In genomic region chr12:6684609-6685008, GRCh38 we compare ENCODE assay signal across 7 cellular contexts. TPM values are rescaled to one million over a fixed set of nuclear protein-coding genes. Genes with fewer than 3 reads are reported as not detected.
DNase-seq lines count a peak whose midpoint lies in the region; ATAC-seq, FAIRE-seq and TF ChIP-seq lines count a peak whose summit lies in the region.

No MANE protein-coding gene starts in this region.

- DNase-seq in ELF-1 (ENCODE audit: low read depth, low spot score) (peak; percentile 13), H1 (ENCODE audit: low read depth in 1 of 2, low spot score in 2 of 2) (peak in 1 of 2 experiments; percentile 54), renal cortical epithelial cell (ENCODE audit: low read depth) (peak; percentile 19), cortex of kidney (lab: John Stamatoyannopoulos, UW) (no peak)
- DNase-seq in T-helper 2 cell treated with Interferon-gamma antibody and Interleukin-4, amounts not matched to agents 5 μg/mL and 100 μg/mL, for 36 hours (ENCODE audit: low spot score), result peak; percentile 32

- no peak overlapping the region for H4K5ac ChIP-seq in H1 (ENCODE audit: insufficient read length, low read depth, low read length)

- no peak overlapping the region for H2AK5ac ChIP-seq in H1 (ENCODE audit: low read depth, low read length)

- WGBS in H1 (ENCODE audit: extremely low coverage in 1 of 2, insufficient coverage in 1 of 2, insufficient read length in 1 of 2, insufficient replicate concordance in 2 of 2, low coverage in 1 of 2, low lambda C conversion rate in 2 of 2, missing lambda C conversion rate in 1 of 2), 2 experiments, result 65% methylated on average over 6 of the region's 6 CpGs; no CpG with 5 or more reads in 1 of the 2 experiments

- no peaks in the 10 kb centered on the region for H3K27me3 Mint-ChIP-seq in T-helper 2 cell treated with Interferon-gamma antibody and Interleukin-4, amounts not matched to agents 5 μg/mL and 100 μg/mL, for 36 hours (ENCODE audit: low read depth)

- no peak for FAIRE-seq in H1 (lab: Jason Lieb, UNC)

- H2BK120ac ChIP-seq in H1 (replicated peaks; ENCODE audit: low read depth, low read length), result no peak overlapping the region

- H3K4me1 ChIP-seq in H1 (replicated peaks in 1 of 4; ENCODE audit: control insufficient read depth in 3 of 4, insufficient read depth in 4 of 4, low read length in 3 of 4), result peaks cover 0 to 9% (median 7%) of the 10 kb centered on the region in 4 experiments; a peak in 6 of 7 replicates

- CTCF ChIA-PET in H1 (lab: Charles Lee; ENCODE audit: partially characterized antibody), result interaction anchor here (0.6 to 9.3 kb wide), 25 partner anchors 8 to 261 kb away, joined by 3 to 125 read pairs (median 4); partner anchors contain the start of genes ACRBP, COPS7A, LPAR5 and NOP2

- no peak overlapping the region for H4K8ac ChIP-seq in H1 (ENCODE audit: extremely low read depth, insufficient read depth, low read length)

- H3K4me2 ChIP-seq in H1 (ENCODE audit: insufficient read depth in 1 of 2, low read depth in 2 of 2, low read length in 2 of 2), result no peak overlapping the region

- H3K36me3 Mint-ChIP-seq in T-helper 2 cell treated with Interferon-gamma antibody and Interleukin-4, amounts not matched to agents 5 μg/mL and 100 μg/mL, for 36 hours (ENCODE audit: low read depth), result peaks cover 46% of the 10 kb centered on the region

- H3K14ac ChIP-seq in H1 (ENCODE audit: insufficient read length), result no peak overlapping the region

- no peak overlapping the region for H2BK15ac ChIP-seq in H1 (ENCODE audit: low read length)

- no peak overlapping the region for H2AFZ ChIP-seq in H1 (ENCODE audit: low read length)

- H3K23ac ChIP-seq in H1 (ENCODE audit: insufficient read length), result no peak overlapping the region

- H3K27ac Mint-ChIP-seq in T-helper 2 cell treated with Interferon-gamma antibody and Interleukin-4, amounts not matched to agents 5 μg/mL and 100 μg/mL, for 36 hours, result no peak overlapping the region

- H3K36me3 ChIP-seq in H1 (ENCODE audit: control insufficient read depth in 2 of 4, insufficient read depth in 4 of 4, low read length in 3 of 4), result peaks cover 0 to 4% (median 2%) of the 10 kb centered on the region in 4 experiments; a peak in 3 of 8 replicates

- TF ChIP-seq POLR2A in H1 (IDR thresholded peaks at IDR 0.05; ENCODE audit: control extremely low read depth in 1 of 2, low read depth in 2 of 2, low read length in 2 of 2), result no peak

- peak; percentile 38 to 63 for TF ChIP-seq RAD21 in H1 (IDR thresholded peaks at IDR 0.05 in 1 of 2, conservative IDR thresholded peaks at IDR 0.05 in 1 of 2; ENCODE audit: low read depth in 2 of 2, low read length in 2 of 2)

- H4K91ac ChIP-seq in H1 (replicated peaks; ENCODE audit: insufficient read length, low read length), result no peak overlapping the region

- H2BK20ac ChIP-seq in H1 (ENCODE audit: low read length), result no peak overlapping the region

- H3K56ac ChIP-seq in H1 (replicated peaks; ENCODE audit: insufficient read length, low read depth, low read length), result no peak overlapping the region

- TF ChIP-seq CTCF in LNCAP (IDR thresholded peaks at IDR 0.05) (peak; percentile 63), H1 (IDR thresholded peaks at IDR 0.05; ENCODE audit: control extremely low read depth in 1 of 3, insufficient read depth in 1 of 3, low read depth in 1 of 3, low read length in 3 of 3) (peak in 2 of 3 experiments; percentile 61 to 74; a peak in 3 of 4 replicates)

- TF ChIP-seq EP300 in H1 (IDR thresholded peaks at IDR 0.05; ENCODE audit: borderline replicate concordance in 1 of 2, low read depth in 2 of 2, low read length in 2 of 2), result no peak

- no peak for ATAC-seq in GM19397 (IDR thresholded peaks at IDR 0.05; ENCODE audit: unreplicated experiment)

- H3K9me3 ChIP-seq in H1 (ENCODE audit: insufficient read depth in 2 of 2, low read depth in 1 of 2, low read length in 1 of 2), result no peaks in the 10 kb centered on the region

- H3K4me3 Mint-ChIP-seq in T-helper 2 cell treated with Interferon-gamma antibody and Interleukin-4, amounts not matched to agents 5 μg/mL and 100 μg/mL, for 36 hours, result peak overlapping the region; percentile 1

- H4K20me1 ChIP-seq in H1 (replicated peaks in 1 of 2; ENCODE audit: control insufficient read depth in 1 of 2, insufficient read depth in 2 of 2, low read length in 2 of 2), result peaks cover 2 to 3% of the 10 kb centered on the region in 2 experiments

- H3K79me1 ChIP-seq in H1 (ENCODE audit: low read depth, low read length), result peaks cover 16% of the 10 kb centered on the region

- POLR2A ChIA-PET in H1 (lab: Charles Lee; ENCODE audit: partially characterized antibody), result interaction anchor here (0.6 to 6.5 kb wide), 7 partner anchors 9 to 306 kb away, joined by 3 to 72 read pairs (median 4); partner anchors contain the start of gene ING4

- H2BK12ac ChIP-seq in H1 (ENCODE audit: low read depth, low read length), result no peak overlapping the region

- no peak overlapping the region for H3K27ac ChIP-seq in H1 (ENCODE audit: low read depth, low read length)

- peaks cover 34% of the 10 kb centered on the region for H3K4me1 Mint-ChIP-seq in T-helper 2 cell treated with Interferon-gamma antibody and Interleukin-4, amounts not matched to agents 5 μg/mL and 100 μg/mL, for 36 hours (ENCODE audit: low read depth)

- H3K9ac ChIP-seq in H1 (replicated peaks in 1 of 4; ENCODE audit: extremely low read depth in 1 of 4, low read depth in 3 of 4, low read length in 3 of 4), result no peak overlapping the region

- no peaks in the 10 kb centered on the region for H3K27me3 ChIP-seq in H1 (replicated peaks in 1 of 4; ENCODE audit: control insufficient read depth in 3 of 4, extremely low read depth in 1 of 4, insufficient read depth in 3 of 4, low read length in 3 of 4)

- no peak overlapping the region for H2BK5ac ChIP-seq in H1 (ENCODE audit: low read depth, low read length)

- no peak overlapping the region for H3K18ac ChIP-seq in H1 (ENCODE audit: extremely low read depth, low read length)

- H3K23me2 ChIP-seq in H1 (ENCODE audit: low read depth, low read length), result peaks cover 8% of the 10 kb centered on the region

- peaks cover 18 to 87% of the 10 kb centered on the region in 2 experiments for H3K79me2 ChIP-seq in H1 (ENCODE audit: control insufficient read depth in 1 of 2, insufficient read depth in 2 of 2, low read length in 2 of 2)

- no peaks in the 10 kb centered on the region for H3K9me3 Mint-ChIP-seq in T-helper 2 cell treated with Interferon-gamma antibody and Interleukin-4, amounts not matched to agents 5 μg/mL and 100 μg/mL, for 36 hours

- no peak overlapping the region for H3K4me3 ChIP-seq in H1 (ENCODE audit: extremely low read depth in 1 of 4, insufficient read depth in 2 of 4, low read depth in 3 of 4, low read length in 4 of 4)

- H3K4ac ChIP-seq in H1 (replicated peaks; ENCODE audit: insufficient read length, low read depth, low read length), result no peak overlapping the region

RNA-seq across cellular contexts. Expression of gene ZNF384, which starts 4.6 kb away (rescaled TPM):
- 59.6 and 60.1 TPM in 2 replicates for total RNA-seq in H1 (2021; fragmentation: NEBNext Ultra II Directional; extraction: Animal tissue kit (Norgen Biotek cat#: 25700))
- 59.0 and 75.1 TPM in 2 replicates for polyA plus RNA-seq in H1 (2011; rRNA removed)
- 66.7 TPM for polyA plus RNA-seq in H1 (2011; cell fraction: cytosol; rRNA removed)
- 138 TPM for polyA plus RNA-seq in H1 (2011; cell fraction: nucleus; rRNA removed)
- 64.4 to 74.8 TPM (median 69.2 TPM) in 4 replicates for polyA plus RNA-seq in H1 (2012, experiment 1 of 2)
- polyA plus RNA-seq in H1 (2012, experiment 2 of 2), result 30.4 TPM
- 47.8 TPM for polyA plus RNA-seq in H1 (2013, experiment 1 of 2)
- polyA plus RNA-seq in H1 (2013, experiment 2 of 2), result 45.3 TPM
- polyA minus RNA-seq in H1 (2011; rRNA and poly(A)+ RNA removed), result 69.0 and 70.2 TPM in 2 replicates
- 39.0 TPM for polyA minus RNA-seq in H1 (2011; cell fraction: cytosol; rRNA and poly(A)+ RNA removed)
- 71.1 TPM for polyA minus RNA-seq in H1 (2011; cell fraction: nucleus; rRNA and poly(A)+ RNA removed)
- 5.6 and 18.4 TPM in 2 replicates for total RNA-seq in renal cortical epithelial cell

RNA-seq across cellular contexts. Expression of gene PIANP, which starts 16.0 kb away (rescaled TPM):
- total RNA-seq in H1 (2021; fragmentation: NEBNext Ultra II Directional; extraction: Animal tissue kit (Norgen Biotek cat#: 25700)), result 9.8 and 15.3 TPM in 2 replicates
- polyA plus RNA-seq in H1 (2011; rRNA removed), result 6.3 and 13.3 TPM in 2 replicates
- polyA plus RNA-seq in H1 (2011; cell fraction: cytosol; rRNA removed), result 4.1 TPM
- 16.6 TPM for polyA plus RNA-seq in H1 (2011; cell fraction: nucleus; rRNA removed)
- polyA plus RNA-seq in H1 (2012, experiment 1 of 2), result 11.4 to 16.2 TPM (median 13.6 TPM) in 4 replicates
- polyA plus RNA-seq in H1 (2012, experiment 2 of 2), result 12.2 TPM
- polyA plus RNA-seq in H1 (2013, experiment 1 of 2), result 13.5 TPM
- 16.5 TPM for polyA plus RNA-seq in H1 (2013, experiment 2 of 2)
- 1.6 and 3.5 TPM in 2 replicates for polyA minus RNA-seq in H1 (2011; rRNA and poly(A)+ RNA removed)
- 6.8 TPM for polyA minus RNA-seq in H1 (2011; cell fraction: cytosol; rRNA and poly(A)+ RNA removed)
- polyA minus RNA-seq in H1 (2011; cell fraction: nucleus; rRNA and poly(A)+ RNA removed), result 4.1 TPM
- 0.15 TPM in 1 of 2 replicates, not detected in the other for total RNA-seq in renal cortical epithelial cell

RNA-seq across cellular contexts. Expression of gene ING4, which starts 21.7 kb away (rescaled TPM):
- total RNA-seq in H1 (2021; fragmentation: NEBNext Ultra II Directional; extraction: Animal tissue kit (Norgen Biotek cat#: 25700)), result 21.7 and 22.9 TPM in 2 replicates
- 28.6 and 29.3 TPM in 2 replicates for polyA plus RNA-seq in H1 (2011; rRNA removed)
- polyA plus RNA-seq in H1 (2011; cell fraction: cytosol; rRNA removed), result 44.8 TPM
- 62.2 TPM for polyA plus RNA-seq in H1 (2011; cell fraction: nucleus; rRNA removed)
- 25.6 to 40.6 TPM (median 29.1 TPM) in 4 replicates for polyA plus RNA-seq in H1 (2012, experiment 1 of 2)
- 21.9 TPM for polyA plus RNA-seq in H1 (2012, experiment 2 of 2)
- polyA plus RNA-seq in H1 (2013, experiment 1 of 2), result 26.0 TPM
- 22.1 TPM for polyA plus RNA-seq in H1 (2013, experiment 2 of 2)
- 15.7 and 16.4 TPM in 2 replicates for polyA minus RNA-seq in H1 (2011; rRNA and poly(A)+ RNA removed)
- polyA minus RNA-seq in H1 (2011; cell fraction: cytosol; rRNA and poly(A)+ RNA removed), result 6.8 TPM
- polyA minus RNA-seq in H1 (2011; cell fraction: nucleus; rRNA and poly(A)+ RNA removed), result 13.0 TPM
- total RNA-seq in renal cortical epithelial cell, result 45.3 and 67.6 TPM in 2 replicates

RNA-seq across cellular contexts. Expression of gene ACRBP, which starts 37.4 kb away (rescaled TPM):
- 0.80 and 1.2 TPM in 2 replicates for total RNA-seq in H1 (2021; fragmentation: NEBNext Ultra II Directional; extraction: Animal tissue kit (Norgen Biotek cat#: 25700))
- 5.2 and 8.9 TPM in 2 replicates for polyA plus RNA-seq in H1 (2011; rRNA removed)
- 4.1 TPM for polyA plus RNA-seq in H1 (2011; cell fraction: cytosol; rRNA removed)
- 13.2 TPM for polyA plus RNA-seq in H1 (2011; cell fraction: nucleus; rRNA removed)
- 0.98 to 1.8 TPM (median 1.4 TPM) in 4 replicates for polyA plus RNA-seq in H1 (2012, experiment 1 of 2)
- polyA plus RNA-seq in H1 (2012, experiment 2 of 2), result 0.30 TPM
- polyA plus RNA-seq in H1 (2013, experiment 1 of 2), result 1.5 TPM
- polyA plus RNA-seq in H1 (2013, experiment 2 of 2), result 2.1 TPM
- 5.7 and 11.8 TPM in 2 replicates for polyA minus RNA-seq in H1 (2011; rRNA and poly(A)+ RNA removed)
- 2.2 TPM for polyA minus RNA-seq in H1 (2011; cell fraction: cytosol; rRNA and poly(A)+ RNA removed)
- 5.7 TPM for polyA minus RNA-seq in H1 (2011; cell fraction: nucleus; rRNA and poly(A)+ RNA removed)
- total RNA-seq in renal cortical epithelial cell, result 0.15 and 0.17 TPM in 2 replicates

RNA-seq across cellular contexts. Expression of gene COPS7A, which starts 39.2 kb away (rescaled TPM):
- 43.3 and 44.5 TPM in 2 replicates for total RNA-seq in H1 (2021; fragmentation: NEBNext Ultra II Directional; extraction: Animal tissue kit (Norgen Biotek cat#: 25700))
- polyA plus RNA-seq in H1 (2011; rRNA removed), result 95.9 and 98.4 TPM in 2 replicates
- 93.9 TPM for polyA plus RNA-seq in H1 (2011; cell fraction: cytosol; rRNA removed)
- polyA plus RNA-seq in H1 (2011; cell fraction: nucleus; rRNA removed), result 109 TPM
- 43.6 to 58.1 TPM (median 55.6 TPM) in 4 replicates for polyA plus RNA-seq in H1 (2012, experiment 1 of 2)
- 63.2 TPM for polyA plus RNA-seq in H1 (2012, experiment 2 of 2)
- 40.6 TPM for polyA plus RNA-seq in H1 (2013, experiment 1 of 2)
- 40.1 TPM for polyA plus RNA-seq in H1 (2013, experiment 2 of 2)
- polyA minus RNA-seq in H1 (2011; rRNA and poly(A)+ RNA removed), result 43.8 and 57.5 TPM in 2 replicates
- 16.6 TPM for polyA minus RNA-seq in H1 (2011; cell fraction: cytosol; rRNA and poly(A)+ RNA removed)
- polyA minus RNA-seq in H1 (2011; cell fraction: nucleus; rRNA and poly(A)+ RNA removed), result 17.2 TPM
- 66.0 and 68.3 TPM in 2 replicates for total RNA-seq in renal cortical epithelial cell
